Comparison of ENCODE assay signal across 18 cellular contexts in the genomic region with DNA sequence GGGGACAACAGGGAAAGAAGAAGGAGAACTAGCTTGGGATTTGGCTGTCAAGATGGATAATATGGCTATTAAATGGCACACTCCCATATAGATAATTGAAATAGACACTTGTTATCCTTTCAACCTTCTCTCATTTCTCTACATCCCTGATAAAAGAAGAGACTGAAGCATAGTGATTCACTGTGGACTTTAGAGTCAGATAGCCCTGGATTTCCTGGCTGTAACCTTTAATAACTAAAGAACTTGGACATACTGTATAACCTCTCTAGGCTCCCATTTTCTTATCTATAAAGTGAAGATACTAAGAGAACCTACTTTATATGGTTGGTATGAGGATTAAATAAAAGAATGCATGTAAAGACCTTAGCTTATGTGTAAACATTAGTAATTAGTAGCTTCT.
DNase-seq lines count a peak whose midpoint lies in the region; ATAC-seq, FAIRE-seq and TF ChIP-seq lines count a peak whose summit lies in the region.
"Had no signal": no experiment of that assay in that cellular context is flagged by ENCODE, and none has a peak within 500 bp of the region (broad histone marks: within the 10 kb centered on the region; RNA-seq: fewer than 3 reads in every experiment).

No MANE protein-coding gene starts in this region.

- peak; percentile 89 for FAIRE-seq in D721Med (lab: Jason Lieb, UNC)
- FAIRE-seq in small intestine (lab: Jason Lieb, UNC) = no peak
- FAIRE-seq: GM12878, H1 had no signal

- POLR2A ChIA-PET in WTC11 (lab: Charles Lee) = no interaction called here

- TF ChIP-seq CTCF in D721Med (IDR thresholded peaks at IDR 0.05; ENCODE audit: insufficient read depth, missing control alignments) (no peak), HFFc6 (IDR thresholded peaks at IDR 0.05) (no peak), WTC11 (IDR thresholded peaks at IDR 0.05) (no peak)

- 0 out of 2 replicates have a peak overlapping the region, but pooled peaks have one; percentile 19 for H3K4me3 Mint-ChIP-seq in HFFc6
- H3K4me3 Mint-ChIP-seq in WTC11 = no peak overlapping the region
- H3K4me3 Mint-ChIP-seq: CD4-positive, alpha-beta memory T cell had no signal

- H3K27me3 ChIP-seq in small intestine (ENCODE audit: control insufficient read depth in 2 of 2, insufficient read depth in 2 of 2, low read length in 2 of 2) = no peaks in the 10 kb centered on the region

- H3K27me3 Mint-ChIP-seq in HFFc6 (ENCODE audit: insufficient read depth) = no peaks in the 10 kb centered on the region; the same call in 1 of the 2 replicates
- H3K27me3 Mint-ChIP-seq in WTC11 (ENCODE audit: low read depth) = no peaks in the 10 kb centered on the region
- H3K27me3 Mint-ChIP-seq: CD4-positive, alpha-beta memory T cell had no signal

- H3K4me1 Mint-ChIP-seq in HFFc6 (ENCODE audit: low read depth) (peaks cover 27% of the 10 kb centered on the region), WTC11 (peaks cover 21% of the 10 kb centered on the region)

- DNase-seq in D721Med (ENCODE audit: insufficient read length, low spot score) (no peak), HFFc6 (no peak), WTC11 (ENCODE audit: low spot score) (no peak), small intestine (peak; percentile 33), NOMO-1 (lab: John Stamatoyannopoulos, UW; ENCODE audit: unreplicated experiment in 2 of 2) (no peak), NCI-H1694 treated with DMSO at 0.1 percent for 48 hours (lab: John Stamatoyannopoulos, UW) (no peak)
- DNase-seq: C1 segment of cervical spinal cord; Calu3; CD4-positive, alpha-beta memory T cell; COR-L47; DMS79; EL; GDM1; GM23248; H7; HCEC 1CT had no signal

- H3K36me3 Mint-ChIP-seq in HFFc6 (ENCODE audit: low read depth) (no peaks in the 10 kb centered on the region), WTC11 (no peaks in the 10 kb centered on the region)

- H3K4me3 ChIP-seq in small intestine (ENCODE audit: low read depth in 1 of 2, low read length in 2 of 2) = no peak overlapping the region
- H3K4me3 ChIP-seq: GM12878 had no signal

- H3K27ac Mint-ChIP-seq in HFFc6 (peak overlapping the region; percentile 46; the same call in 1 of the 2 replicates), WTC11 (peak overlapping the region; percentile 81; the same call in 1 of the 2 replicates)
- H3K27ac Mint-ChIP-seq: CD4-positive, alpha-beta memory T cell had no signal

- H3K4me1 ChIP-seq in small intestine (ENCODE audit: control insufficient read depth in 2 of 2, insufficient read depth in 1 of 2, low read depth in 1 of 2, low read length in 1 of 2) = no peaks in the 10 kb centered on the region

- H3K9me3 Mint-ChIP-seq in HFFc6 (no peaks in the 10 kb centered on the region), WTC11 (no peaks in the 10 kb centered on the region)
- H3K9me3 Mint-ChIP-seq: CD4-positive, alpha-beta memory T cell had no signal

- H3K36me3 ChIP-seq in small intestine (ENCODE audit: control insufficient read depth in 2 of 2, insufficient read depth in 2 of 2, low read length in 2 of 2) = no peaks in the 10 kb centered on the region

- CTCF ChIA-PET in WTC11 (lab: Charles Lee) = interaction anchor here (1.2 to 4.4 kb wide), 2 partner anchors 65 to 509 kb away, joined by 3 to 45 read pairs; no protein-coding TSS in a partner anchor

- ATAC-seq in WTC11 = no peak
- ATAC-seq: GM12878 had no signal

- no peaks in the 10 kb centered on the region for H3K9me3 ChIP-seq in small intestine (ENCODE audit: control insufficient read depth, low read depth)

- no peak overlapping the region for H3K27ac ChIP-seq in small intestine (ENCODE audit: low read depth in 1 of 2, low read length in 1 of 2)

TF ChIP-seq in WTC11, 78 proteins besides CTCF, POLR2A, EP300 and RAD21:
- TF ChIP-seq CREB1 (CRISPR knock-in tag; IDR thresholded peaks at IDR 0.05) = no peak
- no peak for TF ChIP-seq JAZF1 (CRISPR knock-in tag; IDR thresholded peaks at IDR 0.05)
- TF ChIP-seq, protein P1, sequence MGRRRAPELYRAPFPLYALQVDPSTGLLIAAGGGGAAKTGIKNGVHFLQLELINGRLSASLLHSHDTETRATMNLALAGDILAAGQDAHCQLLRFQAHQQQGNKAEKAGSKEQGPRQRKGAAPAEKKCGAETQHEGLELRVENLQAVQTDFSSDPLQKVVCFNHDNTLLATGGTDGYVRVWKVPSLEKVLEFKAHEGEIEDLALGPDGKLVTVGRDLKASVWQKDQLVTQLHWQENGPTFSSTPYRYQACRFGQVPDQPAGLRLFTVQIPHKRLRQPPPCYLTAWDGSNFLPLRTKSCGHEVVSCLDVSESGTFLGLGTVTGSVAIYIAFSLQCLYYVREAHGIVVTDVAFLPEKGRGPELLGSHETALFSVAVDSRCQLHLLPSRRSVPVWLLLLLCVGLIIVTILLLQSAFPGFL (CRISPR knock-in tag; IDR thresholded peaks at IDR 0.05; ENCODE audit: borderline replicate concordance) = no peak
- TF ChIP-seq ZBTB21 (CRISPR knock-in tag; IDR thresholded peaks at IDR 0.05; ENCODE audit: borderline replicate concordance) = no peak
- no peak for TF ChIP-seq OVOL2 (CRISPR knock-in tag; IDR thresholded peaks at IDR 0.05; ENCODE audit: borderline replicate concordance)
- no peak for TF ChIP-seq NR1H2 (CRISPR knock-in tag; IDR thresholded peaks at IDR 0.05)
- TF ChIP-seq ZNF138 (CRISPR knock-in tag; conservative IDR thresholded peaks at IDR 0.05) = no peak
- no peak for TF ChIP-seq NFYB (CRISPR knock-in tag; conservative IDR thresholded peaks at IDR 0.05; ENCODE audit: low read depth)
- TF ChIP-seq ESRRA (CRISPR knock-in tag; IDR thresholded peaks at IDR 0.05; ENCODE audit: borderline replicate concordance) = no peak
- no peak for TF ChIP-seq NR3C1 (CRISPR knock-in tag; conservative IDR thresholded peaks at IDR 0.05; ENCODE audit: low read depth)
- no peak for TF ChIP-seq NFE2L1 (CRISPR knock-in tag; IDR thresholded peaks at IDR 0.05)
